In genomic region chr16:56776562-56776961, GRCh38 we compare ENCODE assay signal across 2 cellular contexts.
TF ChIP-seq lines count a peak whose summit lies in the region.

No MANE protein-coding gene starts in this region.

TF ChIP-seq in HEK293, 187 proteins besides CTCF, POLR2A, EP300 and RAD21:
- no peak for TF ChIP-seq HOXD13 (CRISPR knock-in tag; IDR thresholded peaks at IDR 0.05; ENCODE audit: borderline replicate concordance)
- TF ChIP-seq ZIC2 (tag by site-specific recombination; IDR thresholded peaks at IDR 0.05), result peak; percentile 53
TF ChIP-seq in HEK293: peak in this region for 1.

TF ChIP-seq in K562, 482 proteins besides CTCF, POLR2A, EP300 and RAD21:
- TF ChIP-seq NFIC (IDR thresholded peaks at IDR 0.05) (peak; percentile 83), U2AF1 (optimal IDR thresholded peaks at IDR 0.05; ENCODE audit: low read depth, low read length) (no peak), NR2C2 (CRISPR knock-in tag; IDR thresholded peaks at IDR 0.05) (no peak), NR2C2 (tag; IDR thresholded peaks at IDR 0.05) (no peak), HMGN3 (IDR thresholded peaks at IDR 0.05; ENCODE audit: borderline replicate concordance, extremely low read depth, insufficient read length, low read depth, low read length) (no peak), ZKSCAN3 (CRISPR knock-in tag; IDR thresholded peaks at IDR 0.05) (no peak)
